Comparison of ENCODE assay signal across 8 cellular contexts in the genomic region with DNA sequence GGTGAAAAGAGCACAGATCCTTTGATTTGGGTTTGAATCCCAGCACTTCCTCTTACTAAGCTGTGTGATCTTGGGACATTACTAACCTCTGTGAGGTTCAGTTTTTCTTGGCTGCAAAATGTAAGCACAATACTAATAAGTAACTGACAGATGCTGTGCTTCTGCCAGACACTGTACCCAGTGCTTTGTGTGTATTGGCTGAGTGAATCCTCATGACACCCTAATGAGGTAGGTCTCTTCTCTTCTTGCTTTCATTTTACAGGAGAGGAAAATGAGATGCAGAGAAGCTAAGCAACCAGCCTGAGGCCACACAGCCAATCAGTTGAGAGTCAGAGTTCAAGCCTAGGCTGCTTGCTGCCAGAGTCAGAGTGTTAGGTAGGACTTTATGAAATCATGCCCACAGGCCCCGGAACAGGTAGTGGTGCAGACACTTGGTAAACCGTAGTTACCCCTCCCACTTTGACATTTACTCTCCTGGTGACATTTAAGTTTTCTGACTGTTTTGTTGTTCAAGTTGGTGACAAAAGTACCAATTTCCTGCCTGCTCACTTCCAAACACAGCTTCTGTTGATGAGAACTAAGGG. TPM values are rescaled to one million over a fixed set of nuclear protein-coding genes. Genes with fewer than 3 reads are reported as not detected.
DNase-seq lines count a peak whose midpoint lies in the region; ATAC-seq, FAIRE-seq and TF ChIP-seq lines count a peak whose summit lies in the region.

No MANE protein-coding gene starts in this region.

- TF ChIP-seq POLR2A in K562 (conservative IDR thresholded peaks at IDR 0.05): no peak
- TF ChIP-seq POLR2A in H54 (IDR thresholded peaks at IDR 0.05; ENCODE audit: low read depth, low read length): no peak

- peaks cover 8% of the 10 kb centered on the region for H4K20me1 ChIP-seq in K562 (replicated peaks; ENCODE audit: control insufficient read depth, insufficient read depth, low read length)

- 82% methylated on average over 2 of the region's 2 CpGs for WGBS in K562 (ENCODE audit: insufficient coverage, low coverage, missing lambda C conversion rate)

- no peaks in the 10 kb centered on the region for H3K27me3 Mint-ChIP-seq in T-helper 17 cell
- peaks cover 8% of the 10 kb centered on the region for H3K27me3 Mint-ChIP-seq in nephron progenitor cell (ENCODE audit: low read depth, poor library complexity)

- intact Hi-C loops in K562 (cut with micrococcal nuclease): no loop called here

- H3K9ac ChIP-seq in K562 (ENCODE audit: insufficient read depth in 1 of 2, low read depth in 2 of 2, low read length in 2 of 2): no peak overlapping the region

- CTCF ChIA-PET in K562 (lab: Yijun Ruan, JAX; ENCODE audit: low intra/inter-chr PET ratio): no interaction called here

- no peaks in the 10 kb centered on the region for H3K36me3 ChIP-seq in K562 (ENCODE audit: control insufficient read depth, insufficient read depth, low read length)

- H3K4me3 Mint-ChIP-seq in T-helper 17 cell (peak overlapping the region; percentile 81), nephron progenitor cell (no peak overlapping the region)

- in situ Hi-C loops in K562 (cut with MboI): no loop called here

- no peaks in the 10 kb centered on the region for H3K9me3 ChIP-seq in T-helper 17 cell (ENCODE audit: control insufficient read depth, low read length, poor library complexity, severe bottlenecking)
- no peaks in the 10 kb centered on the region for H3K9me3 ChIP-seq in K562 (replicated peaks; ENCODE audit: control insufficient read depth, insufficient read depth, low read depth, low read length)

- no peak overlapping the region for H3K4me3 ChIP-seq in K562

- H2AFZ ChIP-seq in K562 (ENCODE audit: low read depth, low read length): no peak overlapping the region

- DNase-seq in T-helper 17 cell (peak; percentile 55 to 72 (median 67)), K562 (ENCODE audit: extremely low read depth in 1 of 4, low spot score in 3 of 4) (no peak), nephron progenitor cell (no peak), NCI-H345 treated with DMSO at 0.1 percent for 48 hours (lab: John Stamatoyannopoulos, UW; ENCODE audit: unreplicated experiment) (no peak), NCI-H187 (lab: John Stamatoyannopoulos, UW) (no peak), H54 (ENCODE audit: insufficient read length, low spot score) (no peak)

- no peaks in the 10 kb centered on the region for H3K9me1 ChIP-seq in K562 (ENCODE audit: control insufficient read depth, insufficient read depth, low read length)

- TF ChIP-seq CTCF in K562 (IDR thresholded peaks at IDR 0.05 in 2 of 3, conservative IDR thresholded peaks at IDR 0.05 in 1 of 3; ENCODE audit: insufficient read depth in 2 of 3, low read depth in 1 of 3, low read length in 3 of 3) (no peak), nephron progenitor cell (IDR thresholded peaks at IDR 0.05) (no peak)

- FAIRE-seq in K562 (lab: Jason Lieb, UNC) (no peak), H54 (lab: Jason Lieb, UNC) (no peak)

- ATAC-seq in GM18870 (IDR thresholded peaks at IDR 0.05; ENCODE audit: unreplicated experiment) (peak; percentile 80), HG03025 (IDR thresholded peaks at IDR 0.05; ENCODE audit: low FRiP score, unreplicated experiment) (peak; percentile 58), T-helper 17 cell (peak; percentile 94), K562 (no peak)

- H3K27me3 ChIP-seq in K562 (ENCODE audit: control insufficient read depth in 2 of 2, insufficient read depth in 2 of 2, low read length in 2 of 2): no peaks in the 10 kb centered on the region

- H3K9me3 Mint-ChIP-seq in nephron progenitor cell: no peaks in the 10 kb centered on the region

- no peak for TF ChIP-seq EP300 in K562 (IDR thresholded peaks at IDR 0.05; ENCODE audit: low read length)

- H3K27ac Mint-ChIP-seq in T-helper 17 cell (peak overlapping the region; percentile 97), nephron progenitor cell (peak overlapping the region; percentile 25)

- H3K4me1 Mint-ChIP-seq in T-helper 17 cell (peaks cover 59% of the 10 kb centered on the region), nephron progenitor cell (peaks cover 58% of the 10 kb centered on the region)

- H3K79me2 ChIP-seq in K562 (ENCODE audit: control insufficient read depth, insufficient read depth, low read length): no peaks in the 10 kb centered on the region

- H3K36me3 Mint-ChIP-seq in T-helper 17 cell (ENCODE audit: low read depth) (peaks cover 2% of the 10 kb centered on the region), nephron progenitor cell (ENCODE audit: low read depth) (no peaks in the 10 kb centered on the region)

- TF ChIP-seq RAD21 in K562 (CRISPR knock-in tag; conservative IDR thresholded peaks at IDR 0.05 in 1 of 2, IDR thresholded peaks at IDR 0.05 in 1 of 2): no peak

- POLR2A ChIA-PET in K562 (lab: Yijun Ruan, JAX): interaction anchor here (0.5 to 1.2 kb wide), 3 partner anchors 9 to 82 kb away, joined by 3 to 4 read pairs (median 3); no protein-coding TSS in a partner anchor

- H3K4me2 ChIP-seq in K562 (ENCODE audit: insufficient read depth, low read length): no peak overlapping the region

- no peak overlapping the region for H3K27ac ChIP-seq in K562 (ENCODE audit: extremely low read depth, low read depth, low read length)

- BruUV-seq in K562 (replicated peaks; lab: Mats Ljungman, UMichigan): no TSS peak

- peaks cover 18 to 20% of the 10 kb centered on the region in 2 experiments for H3K4me1 ChIP-seq in K562 (replicated peaks in 1 of 2; ENCODE audit: control insufficient read depth in 2 of 2, insufficient read depth in 2 of 2, low read length in 2 of 2)

TF ChIP-seq in K562, 482 proteins besides CTCF, POLR2A, EP300 and RAD21:
- no peak for TF ChIP-seq PRPF4 (IDR thresholded peaks at IDR 0.05; ENCODE audit: insufficient read depth, low read depth, low read length, poor library complexity, severe bottlenecking)
- no peak for TF ChIP-seq PTTG1 (tag; IDR thresholded peaks at IDR 0.05; ENCODE audit: low read depth)
- no peak for TF ChIP-seq HDGF (IDR thresholded peaks at IDR 0.05)
- TF ChIP-seq SPI1 (IDR thresholded peaks at IDR 0.05; ENCODE audit: borderline replicate concordance, low read depth, low read length): peak; percentile 82
- TF ChIP-seq, protein P1, sequence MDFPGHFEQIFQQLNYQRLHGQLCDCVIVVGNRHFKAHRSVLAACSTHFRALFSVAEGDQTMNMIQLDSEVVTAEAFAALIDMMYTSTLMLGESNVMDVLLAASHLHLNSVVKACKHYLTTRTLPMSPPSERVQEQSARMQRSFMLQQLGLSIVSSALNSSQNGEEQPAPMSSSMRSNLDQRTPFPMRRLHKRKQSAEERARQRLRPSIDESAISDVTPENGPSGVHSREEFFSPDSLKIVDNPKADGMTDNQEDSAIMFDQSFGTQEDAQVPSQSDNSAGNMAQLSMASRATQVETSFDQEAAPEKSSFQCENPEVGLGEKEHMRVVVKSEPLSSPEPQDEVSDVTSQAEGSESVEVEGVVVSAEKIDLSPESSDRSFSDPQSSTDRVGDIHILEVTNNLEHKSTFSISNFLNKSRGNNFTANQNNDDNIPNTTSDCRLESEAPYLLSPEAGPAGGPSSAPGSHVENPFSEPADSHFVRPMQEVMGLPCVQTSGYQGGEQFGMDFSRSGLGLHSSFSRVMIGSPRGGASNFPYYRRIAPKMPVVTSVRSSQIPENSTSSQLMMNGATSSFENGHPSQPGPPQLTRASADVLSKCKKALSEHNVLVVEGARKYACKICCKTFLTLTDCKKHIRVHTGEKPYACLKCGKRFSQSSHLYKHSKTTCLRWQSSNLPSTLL (IDR thresholded peaks at IDR 0.05): no peak
- TF ChIP-seq TCF7L2 (IDR thresholded peaks at IDR 0.05; ENCODE audit: low read depth, low read length): no peak
- peak; percentile 66 for TF ChIP-seq ZFP36 (IDR thresholded peaks at IDR 0.05; ENCODE audit: low read depth, low read length, partially characterized antibody)

RNA-seq across cellular contexts. Expression of a gene that starts 21.2 kb away (rescaled TPM):
- total RNA-seq in T-helper 17 cell (10 to 100 TPM; 33.2 to 83.9 TPM), K562 (2014; rRNA removed) (3.8 and 5.0 TPM in 2 replicates), K562 (2014; rRNA removed; fragmentation: Illumina TruSeq; extraction: Trizol) (6.7 and 7.1 TPM in 2 replicates), K562 (2015; rRNA removed; fragmentation: Illumina TruSeq; extraction: Trizol) (7.1 TPM in 2 replicates), K562 (2021) (10.2 and 10.7 TPM in 2 replicates)
- 6.8 and 11.6 TPM in 2 replicates for total RNA-seq in K562 (2011; cell fraction: chromatin; rRNA removed; ENCODE audit: low replicate concordance)
- 3.7 and 3.8 TPM in 2 replicates for total RNA-seq in K562 (2011; cell fraction: nucleolus; rRNA removed)
- total RNA-seq in K562 (2011; cell fraction: nucleoplasm; rRNA removed): 6.5 and 12.5 TPM in 2 replicates
- polyA plus RNA-seq in K562 (2011; rRNA removed) (3.8 and 4.8 TPM in 2 replicates), K562 (2014; fragmentation: Illumina TruSeq; extraction: Trizol) (5.7 and 5.8 TPM in 2 replicates), K562 (2014; fragmentation: Nextera tagmentation; extraction: Ambion mirVana) (under 1 TPM; 0.56 to 0.65 TPM), K562 (2014; rRNA removed) (3.5 and 4.0 TPM in 2 replicates)
- 3.3 and 3.5 TPM in 2 replicates for polyA plus RNA-seq in K562 (2011; cell fraction: cytosol; rRNA removed)
- polyA plus RNA-seq in K562 (2011; cell fraction: nucleus; rRNA removed): 2.5 and 3.5 TPM in 2 replicates
- 4.9 and 6.3 TPM in 2 replicates for polyA plus RNA-seq in K562 (2012)
- polyA minus RNA-seq in K562 (2011; rRNA and poly(A)+ RNA removed): 3.3 and 4.6 TPM in 2 replicates
- polyA minus RNA-seq in K562 (2011; cell fraction: cytosol; rRNA and poly(A)+ RNA removed): 2.5 and 3.1 TPM in 2 replicates
- polyA minus RNA-seq in K562 (2011; cell fraction: nucleus; rRNA and poly(A)+ RNA removed): 1.5 and 2.2 TPM in 2 replicates

Comparison
In these comparisons a context has a peak if more than half of its experiments do, and no peak if none do; other contexts are left out.
1. DNase-seq: peak in T-helper 17 cell (3 of 3); none in K562 (0 of 4), nephron progenitor cell (single experiment), NCI-H345 treated with DMSO at 0.1 percent for 48 hours (single experiment), NCI-H187 (0 of 2) and H54 (single experiment).